24 cellular contexts compared by ENCODE assay signal in genomic region chrX:137896123-137896522, GRCh38.
DNase-seq lines count a peak whose midpoint lies in the region; FAIRE-seq and TF ChIP-seq lines count a peak whose summit lies in the region.
"Had no signal": no experiment of that assay in that cellular context is flagged by ENCODE, and none has a peak within 500 bp of the region (broad histone marks: within the 10 kb centered on the region; RNA-seq: fewer than 3 reads in every experiment).

No MANE protein-coding gene starts in this region.

- H2BK120ac ChIP-seq in H9 (ENCODE audit: low read depth, low read length, poor library complexity, severe bottlenecking) (no peak overlapping the region), H1 (replicated peaks; ENCODE audit: low read depth, low read length) (no peak overlapping the region)

- H3K27me3 ChIP-seq in H9 (ENCODE audit: insufficient read depth, low read length): no peaks in the 10 kb centered on the region
- no peaks in the 10 kb centered on the region for H3K27me3 ChIP-seq in H1 (replicated peaks in 1 of 4; ENCODE audit: control insufficient read depth in 3 of 4, extremely low read depth in 1 of 4, insufficient read depth in 3 of 4, low read length in 3 of 4)
- no peaks in the 10 kb centered on the region for H3K27me3 ChIP-seq in colonic mucosa

- H3K23me2 ChIP-seq in H9 (ENCODE audit: insufficient read length, low read depth, low read length, poor library complexity, severe bottlenecking): no peaks in the 10 kb centered on the region
- no peaks in the 10 kb centered on the region for H3K23me2 ChIP-seq in H1 (ENCODE audit: low read depth, low read length)

- H3K27me3 Mint-ChIP-seq in H9 (ENCODE audit: low read depth) (no peaks in the 10 kb centered on the region), mesothelial cell of epicardium (ENCODE audit: low read depth) (no peaks in the 10 kb centered on the region)
- H3K27me3 Mint-ChIP-seq: IgD-negative memory B cell had no signal

- in situ Hi-C loops in GM13977 (cut with MboI; ENCODE audit: low pct_unique_long_range_greater_than_20kb, low sequenced_read_pairs, unreplicated experiment): no loop called here

- H3K4me2 ChIP-seq in H9 (ENCODE audit: insufficient read depth, insufficient read length, low read length) (no peak overlapping the region), H1 (ENCODE audit: insufficient read depth in 1 of 2, low read depth in 2 of 2, low read length in 2 of 2) (no peak overlapping the region)

- TF ChIP-seq CTCF in H9 (conservative IDR thresholded peaks at IDR 0.05) (peak; percentile 47), H1 (IDR thresholded peaks at IDR 0.05; ENCODE audit: control extremely low read depth in 1 of 3, insufficient read depth in 1 of 3, low read depth in 1 of 3, low read length in 3 of 3) (peak; percentile 3 to 56 (median 48); a peak in 3 of 4 replicates), mesothelial cell of epicardium (IDR thresholded peaks at IDR 0.05; ENCODE audit: unreplicated experiment) (peak; percentile 21), colonic mucosa (IDR thresholded peaks at IDR 0.05) (no peak), GM13977 (IDR thresholded peaks at IDR 0.05; ENCODE audit: extremely low read depth, insufficient read depth, missing control alignments) (no peak)

- no peaks in the 10 kb centered on the region for H4K20me1 ChIP-seq in H9 (ENCODE audit: control insufficient read depth, insufficient read depth, insufficient read length)
- H4K20me1 ChIP-seq in H1 (replicated peaks in 1 of 2; ENCODE audit: control insufficient read depth in 1 of 2, insufficient read depth in 2 of 2, low read length in 2 of 2): no peaks in the 10 kb centered on the region

- FAIRE-seq in H1 (lab: Jason Lieb, UNC): peak; percentile 96

- H3K9me3 ChIP-seq in H9 (ENCODE audit: control insufficient read depth, low read depth, low read length) (no peaks in the 10 kb centered on the region), H1 (ENCODE audit: insufficient read depth in 2 of 2, low read depth in 1 of 2, low read length in 1 of 2) (no peaks in the 10 kb centered on the region), colonic mucosa (no peaks in the 10 kb centered on the region)

- H2BK5ac ChIP-seq in H9 (ENCODE audit: insufficient read length, low read length) (no peak overlapping the region), H1 (ENCODE audit: low read depth, low read length) (no peak overlapping the region)

- peaks cover 9 to 15% of the 10 kb centered on the region in 2 experiments for H3K4me1 Mint-ChIP-seq in H9
- H3K4me1 Mint-ChIP-seq in mesothelial cell of epicardium: no peaks in the 10 kb centered on the region
- H3K4me1 Mint-ChIP-seq: CD8-positive, alpha-beta memory T cell had no signal

- no peak overlapping the region for H4K91ac ChIP-seq in H9 (ENCODE audit: insufficient read length, low read depth, low read length)
- H4K91ac ChIP-seq in H1 (replicated peaks; ENCODE audit: insufficient read length, low read length): no peak overlapping the region

- peaks cover 10 to 49% of the 10 kb centered on the region in 2 experiments for H3K9me3 Mint-ChIP-seq in H9
- H3K9me3 Mint-ChIP-seq in mesothelial cell of epicardium: peaks cover 53% of the 10 kb centered on the region
- H3K9me3 Mint-ChIP-seq: CD8-positive, alpha-beta memory T cell had no signal

- H3K4me1 ChIP-seq in H9 (ENCODE audit: insufficient read depth, low read length) (peaks cover 3% of the 10 kb centered on the region; the same call in 1 of the 2 replicates), H1 (replicated peaks in 1 of 4; ENCODE audit: control insufficient read depth in 3 of 4, insufficient read depth in 4 of 4, low read length in 3 of 4) (no peaks in the 10 kb centered on the region), colonic mucosa (no peaks in the 10 kb centered on the region)

- intact Hi-C loops in colonic mucosa (cut with DNase I): no loop called here

- no peak for TF ChIP-seq EP300 in H1 (IDR thresholded peaks at IDR 0.05; ENCODE audit: borderline replicate concordance in 1 of 2, low read depth in 2 of 2, low read length in 2 of 2)

- TF ChIP-seq RAD21 in H1 (IDR thresholded peaks at IDR 0.05 in 1 of 2, conservative IDR thresholded peaks at IDR 0.05 in 1 of 2; ENCODE audit: low read depth in 2 of 2, low read length in 2 of 2): peak; percentile 18 to 48

- H2AFZ ChIP-seq in H9 (ENCODE audit: low read length): no peak overlapping the region
- no peak overlapping the region for H2AFZ ChIP-seq in H1 (ENCODE audit: low read length)

- H3K4ac ChIP-seq in H9 (ENCODE audit: low read depth, low read length) (no peak overlapping the region), H1 (replicated peaks; ENCODE audit: insufficient read length, low read depth, low read length) (no peak overlapping the region)

- H4K5ac ChIP-seq in H9 (ENCODE audit: insufficient read length, low read depth, low read length): no peak overlapping the region
- H4K5ac ChIP-seq in H1 (ENCODE audit: insufficient read length, low read depth, low read length): no peak overlapping the region

- no peaks in the 10 kb centered on the region for H3K79me2 ChIP-seq in H9 (ENCODE audit: insufficient read depth, low read length)
- H3K79me2 ChIP-seq in H1 (ENCODE audit: control insufficient read depth in 1 of 2, insufficient read depth in 2 of 2, low read length in 2 of 2): no peaks in the 10 kb centered on the region

- H3K36me3 Mint-ChIP-seq in H9 (ENCODE audit: insufficient read depth in 1 of 3, low read depth in 3 of 3) (peaks cover 5 to 9% (median 6%) of the 10 kb centered on the region in 3 experiments; a peak in 5 of 7 replicates), mesothelial cell of epicardium (no peaks in the 10 kb centered on the region)
- H3K36me3 Mint-ChIP-seq: CD8-positive, alpha-beta memory T cell; IgD-negative memory B cell had no signal

- no peak overlapping the region for H3K14ac ChIP-seq in H9 (ENCODE audit: insufficient read depth, low read length)
- H3K14ac ChIP-seq in H1 (ENCODE audit: insufficient read length): no peak overlapping the region

- H3K4me3 ChIP-seq in H1 (ENCODE audit: extremely low read depth in 1 of 4, insufficient read depth in 2 of 4, low read depth in 3 of 4, low read length in 4 of 4) (no peak overlapping the region), colonic mucosa (no peak overlapping the region)

- no peak overlapping the region for H3T11ph ChIP-seq in H9 (ENCODE audit: low read length)

- no peaks in the 10 kb centered on the region for H3K36me3 ChIP-seq in H1 (ENCODE audit: control insufficient read depth in 2 of 4, insufficient read depth in 4 of 4, low read length in 3 of 4)
- H3K36me3 ChIP-seq in colonic mucosa: no peaks in the 10 kb centered on the region

- no peak overlapping the region for H3K23ac ChIP-seq in H9 (ENCODE audit: insufficient read length, low read depth, low read length)
- no peak overlapping the region for H3K23ac ChIP-seq in H1 (ENCODE audit: insufficient read length)

- DNase-seq in DMS 273 (lab: John Stamatoyannopoulos, UW; ENCODE audit: unreplicated experiment) (peak; percentile 38), DMS 273 treated with DMSO at 0.1 percent for 48 hours (lab: John Stamatoyannopoulos, UW) (no peak), H9 (no peak), H1 (ENCODE audit: low read depth in 1 of 2, low spot score in 2 of 2) (peak in 1 of 2 experiments; percentile 2), mesothelial cell of epicardium (ENCODE audit: low spot score in 2 of 2, unreplicated experiment in 2 of 2) (no peak), colonic mucosa (no peak), GM13977 (ENCODE audit: low spot score) (no peak)
- DNase-seq in stimulated activated CD4-positive, alpha-beta T cell treated with anti-CD3 and anti-CD28 coated beads, Interleukin-2, amount 100 ng/mL, for 24 hours: no peak
- DNase-seq: 8988T; AML-193; Calu3; CD8-positive, alpha-beta memory T cell; DMS79; HCEC 1CT; MV-4-11; NCI-H1105 treated with DMSO at 0.1 percent for 48 hours; NCI-H2029 treated with DMSO at 0.1 percent for 48 hours; NCI-H2171 treated with DMSO at 0.1 percent for 48 hours; NCI-H446; NCI-H69; NK-92 treated with Interleukin-12 subunit alpha and Interleukin-12 subunit beta, amount 100 ng/mL, for 24 hours; T-helper 1 cell had no signal

- H4K8ac ChIP-seq in H9 (replicated peaks; ENCODE audit: insufficient read length, low read depth, low read length) (no peak overlapping the region), H1 (ENCODE audit: extremely low read depth, insufficient read depth, low read length) (no peak overlapping the region)

- no CpG with 5 or more reads among the region's 3 CpGs for WGBS in H9 (ENCODE audit: extremely low coverage, insufficient read length, low lambda C conversion rate)
- 52% methylated on average over 3 of the region's 3 CpGs; no CpG with 5 or more reads in 1 of the 2 experiments for WGBS in H1 (ENCODE audit: extremely low coverage in 1 of 2, insufficient coverage in 1 of 2, insufficient read length in 1 of 2, insufficient replicate concordance in 2 of 2, low coverage in 1 of 2, low lambda C conversion rate in 2 of 2, missing lambda C conversion rate in 1 of 2), 2 experiments

- H3K27ac Mint-ChIP-seq in H9 (no peak overlapping the region; a peak in 1 of 7 replicates), mesothelial cell of epicardium (no peak overlapping the region)
- H3K27ac Mint-ChIP-seq: CD8-positive, alpha-beta memory T cell; IgD-negative memory B cell had no signal

- POLR2A ChIA-PET in H1 (lab: Charles Lee; ENCODE audit: partially characterized antibody): no interaction called here

- no peak overlapping the region for H3K18ac ChIP-seq in H9 (ENCODE audit: insufficient read length, low read depth, low read length)
- no peak overlapping the region for H3K18ac ChIP-seq in H1 (ENCODE audit: extremely low read depth, low read length)

- TF ChIP-seq POLR2A in H1 (IDR thresholded peaks at IDR 0.05; ENCODE audit: control extremely low read depth in 1 of 2, low read depth in 2 of 2, low read length in 2 of 2): no peak

- H2BK20ac ChIP-seq in H9 (ENCODE audit: low read depth, low read length, poor library complexity, severe bottlenecking): no peak overlapping the region
- no peak overlapping the region for H2BK20ac ChIP-seq in H1 (ENCODE audit: low read length)

- CTCF ChIA-PET in H1 (lab: Charles Lee; ENCODE audit: partially characterized antibody): interaction anchor here (0.8 to 1.8 kb wide), 11 partner anchors 9 to 467 kb away, joined by 3 to 5 read pairs (median 3); no protein-coding TSS in a partner anchor

- H3K79me1 ChIP-seq in H9 (ENCODE audit: insufficient read depth, low read depth, low read length, poor library complexity, severe bottlenecking) (no peaks in the 10 kb centered on the region), H1 (ENCODE audit: low read depth, low read length) (no peaks in the 10 kb centered on the region)

- H2BK15ac ChIP-seq in H9 (ENCODE audit: low read depth, low read length): no peak overlapping the region
- H2BK15ac ChIP-seq in H1 (ENCODE audit: low read length): no peak overlapping the region

- H2AK5ac ChIP-seq in H9 (ENCODE audit: insufficient read length, low read length) (no peak overlapping the region), H1 (ENCODE audit: low read depth, low read length) (no peak overlapping the region)

- no peak overlapping the region for H3K27ac ChIP-seq in H9 (ENCODE audit: insufficient read length, low read depth, low read length)
- H3K27ac ChIP-seq in H1 (ENCODE audit: low read depth, low read length): no peak overlapping the region
- H3K27ac ChIP-seq in colonic mucosa: no peak overlapping the region
- H3K27ac ChIP-seq: C4-2B had no signal

- no peak overlapping the region for H3K9ac ChIP-seq in H9 (ENCODE audit: extremely low read depth, insufficient read length, low read length)
- H3K9ac ChIP-seq in H1 (replicated peaks in 1 of 4; ENCODE audit: extremely low read depth in 1 of 4, low read depth in 3 of 4, low read length in 3 of 4): no peak overlapping the region
- no peak overlapping the region for H3K9ac ChIP-seq in colonic mucosa (ENCODE audit: low read depth in 2 of 2, low read length in 2 of 2)

- H2BK12ac ChIP-seq in H9 (ENCODE audit: insufficient read length, low read depth, low read length) (no peak overlapping the region), H1 (ENCODE audit: low read depth, low read length) (no peak overlapping the region)

- no peak overlapping the region for H3K56ac ChIP-seq in H9 (ENCODE audit: insufficient read length, low read depth, low read length)
- no peak overlapping the region for H3K56ac ChIP-seq in H1 (replicated peaks; ENCODE audit: insufficient read length, low read depth, low read length)

- H3K4me3 Mint-ChIP-seq in H9 (no peak overlapping the region), mesothelial cell of epicardium (no peak overlapping the region)
- H3K4me3 Mint-ChIP-seq: CD8-positive, alpha-beta memory T cell; IgD-negative memory B cell had no signal

Comparison
In these comparisons a context has a peak if more than half of its experiments do, and no peak if none do; other contexts are left out.
1. CTCF ChIP-seq: peak in H9 (single experiment), H1 (3 of 3) and mesothelial cell of epicardium (single experiment); none in colonic mucosa (single experiment) and GM13977 (single experiment).